ENCODE assay signal across 1 cellular context in the genomic region with DNA sequence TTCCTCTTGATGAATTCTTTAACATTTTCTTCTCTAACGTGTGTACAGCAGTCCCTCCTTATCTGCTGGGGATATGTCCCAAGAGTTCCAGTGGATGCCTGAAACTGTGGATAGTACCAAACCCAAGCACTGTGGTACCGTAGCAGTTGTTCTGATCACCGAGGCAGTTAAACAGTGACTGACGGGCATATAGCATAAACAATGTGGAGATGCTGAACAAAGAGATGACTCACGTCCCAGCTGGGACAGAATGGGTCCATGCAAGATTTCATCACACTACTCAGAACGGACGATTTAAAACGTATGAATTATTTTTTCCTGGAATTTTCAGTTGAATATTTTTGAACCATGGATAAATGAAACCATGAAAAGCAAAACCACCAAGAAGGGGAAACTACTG.
TF ChIP-seq lines count a peak whose summit lies in the region.

No MANE protein-coding gene starts in this region.

TF ChIP-seq in SK-N-SH treated with all-trans-retinoic acid at 6 μM for 48 hours, 23 proteins besides CTCF, POLR2A, EP300 and RAD21 (continued from another document):
- no peak for TF ChIP-seq ZNF70 (CRISPR knock-in tag; IDR thresholded peaks at IDR 0.05)
- TF ChIP-seq ESRRG (CRISPR knock-in tag; IDR thresholded peaks at IDR 0.05) = no peak
- no peak for TF ChIP-seq BACH2 (CRISPR knock-in tag; IDR thresholded peaks at IDR 0.05; ENCODE audit: borderline replicate concordance)
